18 cellular contexts compared by ENCODE assay signal in genomic region chr19:5016781-5017180, GRCh38. TPM values are rescaled to one million over a fixed set of nuclear protein-coding genes. Genes with fewer than 3 reads are reported as not detected.
DNase-seq lines count a peak whose midpoint lies in the region; ATAC-seq and TF ChIP-seq lines count a peak whose summit lies in the region.
"Had no signal": no experiment of that assay in that cellular context is flagged by ENCODE, and none has a peak within 500 bp of the region (broad histone marks: within the 10 kb centered on the region; RNA-seq: fewer than 3 reads in every experiment).

No MANE protein-coding gene starts in this region.

- ATAC-seq in foreskin keratinocyte (peak; percentile 40), HG03378 (IDR thresholded peaks at IDR 0.05; ENCODE audit: unreplicated experiment) (no peak)
- peak; percentile 19 for ATAC-seq in stimulated activated effector memory CD8-positive, alpha-beta T cell treated with anti-CD3 and anti-CD28 coated beads, Interleukin-12 subunit alpha, Interleukin-12 subunit beta, amount 100 ng/mL, for 72 hours
- ATAC-seq in activated CD8-positive, alpha-beta T cell treated with anti-CD3 and anti-CD28 coated beads, Interleukin-2, amount 10 ng/mL, durations not matched to agents 7 days and 5 days: no peak
- ATAC-seq: GM12878 had no signal

- no peaks in the 10 kb centered on the region for H3K4me1 Mint-ChIP-seq in stimulated activated effector memory CD8-positive, alpha-beta T cell treated with anti-CD3 and anti-CD28 coated beads, Interleukin-12 subunit alpha, Interleukin-12 subunit beta, amount 100 ng/mL, for 72 hours
- H3K4me1 Mint-ChIP-seq in activated CD8-positive, alpha-beta T cell treated with anti-CD3 and anti-CD28 coated beads, Interleukin-2, amount 10 ng/mL, durations not matched to agents 7 days and 5 days (ENCODE audit: low read depth): no peaks in the 10 kb centered on the region

- H3K27ac ChIP-seq in RWPE1 (peak overlapping the region; percentile 75), foreskin keratinocyte (no peak overlapping the region)
- H3K27ac ChIP-seq: PC-9 had no signal

- H3K4me3 Mint-ChIP-seq in stimulated activated effector memory CD8-positive, alpha-beta T cell treated with anti-CD3 and anti-CD28 coated beads, Interleukin-12 subunit alpha, Interleukin-12 subunit beta, amount 100 ng/mL, for 72 hours: no peak overlapping the region
- no peak overlapping the region for H3K4me3 Mint-ChIP-seq in activated CD8-positive, alpha-beta T cell treated with anti-CD3 and anti-CD28 coated beads, Interleukin-2, amount 10 ng/mL, durations not matched to agents 7 days and 5 days
- H3K4me3 Mint-ChIP-seq: CD8-positive, alpha-beta memory T cell had no signal

- H3K9me3 Mint-ChIP-seq in stimulated activated effector memory CD8-positive, alpha-beta T cell treated with anti-CD3 and anti-CD28 coated beads, Interleukin-12 subunit alpha, Interleukin-12 subunit beta, amount 100 ng/mL, for 72 hours: no peaks in the 10 kb centered on the region
- H3K9me3 Mint-ChIP-seq in activated CD8-positive, alpha-beta T cell treated with anti-CD3 and anti-CD28 coated beads, Interleukin-2, amount 10 ng/mL, durations not matched to agents 7 days and 5 days (ENCODE audit: insufficient read depth): no peaks in the 10 kb centered on the region
- H3K9me3 Mint-ChIP-seq: CD8-positive, alpha-beta memory T cell had no signal

- no peak overlapping the region for H3K4me3 ChIP-seq in H7 (ENCODE audit: insufficient read depth, low read depth, low read length)
- H3K4me3 ChIP-seq: GM12878, HAP-1, PC-9 had no signal

- TF ChIP-seq CTCF in RWPE1 (conservative IDR thresholded peaks at IDR 0.05; ENCODE audit: low read depth) (no peak), foreskin keratinocyte (conservative IDR thresholded peaks at IDR 0.05) (no peak)

- H3K27ac Mint-ChIP-seq in stimulated activated effector memory CD8-positive, alpha-beta T cell treated with anti-CD3 and anti-CD28 coated beads, Interleukin-12 subunit alpha, Interleukin-12 subunit beta, amount 100 ng/mL, for 72 hours: no peak overlapping the region
- no peak overlapping the region for H3K27ac Mint-ChIP-seq in activated CD8-positive, alpha-beta T cell treated with anti-CD3 and anti-CD28 coated beads, Interleukin-2, amount 10 ng/mL, durations not matched to agents 7 days and 5 days

- H3K4me1 ChIP-seq in foreskin keratinocyte: no peaks in the 10 kb centered on the region
- H3K4me1 ChIP-seq: BE2C, HAP-1 had no signal

- H3K27me3 Mint-ChIP-seq in activated CD8-positive, alpha-beta T cell treated with anti-CD3 and anti-CD28 coated beads, Interleukin-2, amount 10 ng/mL, durations not matched to agents 7 days and 5 days (ENCODE audit: low read depth): no peaks in the 10 kb centered on the region
- H3K27me3 Mint-ChIP-seq: CD8-positive, alpha-beta memory T cell had no signal

- CTCF ChIA-PET in RWPE1 (lab: Yijun Ruan, JAX): interaction anchor here (0.5 to 1.9 kb wide), 4 partner anchors 15 to 149 kb away, joined by 3 to 5 read pairs (median 3); partner anchors contain the start of gene PLIN3
- CTCF ChIA-PET in activated CD8-positive, alpha-beta T cell treated with anti-CD3 and anti-CD28 coated beads, Interleukin-2, amount 10 ng/mL, durations not matched to agents 7 days and 5 days (lab: Charles Lee): no interaction called here

- POLR2A ChIA-PET in RWPE1 (lab: Yijun Ruan, JAX; ENCODE audit: low non-redundant PET): no interaction called here
- POLR2A ChIA-PET in activated CD8-positive, alpha-beta T cell treated with anti-CD3 and anti-CD28 coated beads, Interleukin-2, amount 10 ng/mL, durations not matched to agents 7 days and 5 days (lab: Charles Lee): no interaction called here

- H3K36me3 ChIP-seq in H7 (replicated peaks; ENCODE audit: control insufficient read depth, insufficient read depth, low read length): no peaks in the 10 kb centered on the region; the same call in 1 of the 2 replicates

- peaks cover 26% of the 10 kb centered on the region for H3K36me3 Mint-ChIP-seq in stimulated activated effector memory CD8-positive, alpha-beta T cell treated with anti-CD3 and anti-CD28 coated beads, Interleukin-12 subunit alpha, Interleukin-12 subunit beta, amount 100 ng/mL, for 72 hours
- H3K36me3 Mint-ChIP-seq in activated CD8-positive, alpha-beta T cell treated with anti-CD3 and anti-CD28 coated beads, Interleukin-2, amount 10 ng/mL, durations not matched to agents 7 days and 5 days (ENCODE audit: low read depth): peaks cover 5% of the 10 kb centered on the region

- DNase-seq in H7 (peak; percentile 78), RWPE1 (ENCODE audit: low spot score) (no peak), foreskin keratinocyte (no peak), NOMO-1 treated with dmso at 0.1 percent for 144 hours (lab: John Stamatoyannopoulos, UW; ENCODE audit: unreplicated experiment) (no peak)
- no peak for DNase-seq in stimulated activated effector memory CD8-positive, alpha-beta T cell treated with anti-CD3 and anti-CD28 coated beads, Interleukin-12 subunit alpha, Interleukin-12 subunit beta, amount 100 ng/mL, for 72 hours (ENCODE audit: low spot score in 2 of 2)
- DNase-seq in activated CD8-positive, alpha-beta T cell treated with anti-CD3 and anti-CD28 coated beads, Interleukin-2, amount 10 ng/mL, durations not matched to agents 7 days and 5 days: no peak
- DNase-seq: BE2C; CD8-positive, alpha-beta memory T cell; DND-41; GDM1; NCI-H1048; NCI-H1436 treated with DMSO at 0.1 percent for 48 hours; NCI-H2029 treated with DMSO at 0.1 percent for 48 hours; NCI-H748 treated with DMSO at 0.1 percent for 48 hours; PC-9 had no signal

- H3K27me3 ChIP-seq in H7 (ENCODE audit: control insufficient read depth, insufficient read depth, low read length): no peaks in the 10 kb centered on the region
- H3K27me3 ChIP-seq in foreskin keratinocyte: no peaks in the 10 kb centered on the region
- H3K27me3 ChIP-seq: BE2C had no signal

RNA-seq across cellular contexts. Expression of gene KDM4B, which starts 47.9 kb away (rescaled TPM):
- total RNA-seq in H7 (2014; rRNA removed; shearing (Covaris generic)): 12.0 and 18.5 TPM in 2 replicates
- 7.2 and 7.3 TPM in 2 replicates for total RNA-seq in foreskin keratinocyte
- 3.1 TPM in 2 replicates for polyA plus RNA-seq in foreskin keratinocyte
- 10 to 100 TPM; 44.9 to 47.0 TPM for total RNA-seq in activated CD8-positive, alpha-beta T cell treated with anti-CD3 and anti-CD28 coated beads, Interleukin-2, amount 10 ng/mL, durations not matched to agents 7 days and 5 days

Comparison
In these comparisons a context has a peak if more than half of its experiments do, and no peak if none do; other contexts are left out.
1. ATAC-seq: peak in foreskin keratinocyte (single experiment) and stimulated activated effector memory CD8-positive, alpha-beta T cell treated with anti-CD3 and anti-CD28 coated beads, Interleukin-12 subunit alpha, Interleukin-12 subunit beta, amount 100 ng/mL, for 72 hours (single experiment); none in activated CD8-positive, alpha-beta T cell treated with anti-CD3 and anti-CD28 coated beads, Interleukin-2, amount 10 ng/mL, durations not matched to agents 7 days and 5 days (single experiment) and HG03378 (single experiment).